18 cellular contexts compared by ENCODE assay signal in the genomic region with DNA sequence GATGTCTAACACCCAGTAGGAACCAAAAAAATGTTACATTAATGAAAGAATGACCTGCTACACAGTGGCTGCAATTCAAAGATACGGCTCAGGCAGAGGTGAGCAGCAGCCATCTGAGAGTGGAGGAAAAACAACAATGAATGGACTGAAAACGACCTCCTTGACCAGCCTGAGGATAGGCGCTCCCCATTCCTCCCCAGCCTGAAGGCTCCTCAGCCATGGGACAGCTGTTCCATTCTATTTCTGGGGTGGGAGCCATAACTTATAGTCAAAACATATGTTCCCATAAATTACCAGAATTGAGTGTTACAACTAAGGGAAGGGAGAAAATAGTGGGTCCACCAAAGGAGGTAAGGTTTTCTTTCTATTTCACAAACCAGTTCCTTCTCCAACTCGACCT. TPM values are rescaled to one million over a fixed set of nuclear protein-coding genes. Genes with fewer than 3 reads are reported as not detected.
DNase-seq lines count a peak whose midpoint lies in the region; ATAC-seq lines count a peak whose summit lies in the region.
"Had no signal": no experiment of that assay in that cellular context is flagged by ENCODE, and none has a peak within 500 bp of the region (broad histone marks: within the 10 kb centered on the region; RNA-seq: fewer than 3 reads in every experiment).

No MANE protein-coding gene starts in this region.

- no peak overlapping the region for H3K27ac Mint-ChIP-seq in activated CD4-positive, alpha-beta T cell treated with anti-CD3 and anti-CD28 coated beads, Interleukin-2, amount 10 ng/mL, durations not matched to agents 7 days and 5 days
- H3K27ac Mint-ChIP-seq in activated naive CD8-positive, alpha-beta T cell treated with anti-CD3 and anti-CD28 coated beads, Interleukin-2, amount 10 ng/mL, durations not matched to agents 7 days and 5 days, result no peak overlapping the region
- H3K27ac Mint-ChIP-seq in naive B cell, result peak overlapping the region in 4 of 6 donors; percentile 59 to 92 (median 66)

- CTCF ChIA-PET in activated CD4-positive, alpha-beta T cell treated with anti-CD3 and anti-CD28 coated beads, Interleukin-2, amount 10 ng/mL, durations not matched to agents 7 days and 5 days (lab: Charles Lee), result interaction anchor here (1.0 to 3.5 kb wide), 7 partner anchors 8 to 197 kb away, joined by 3 to 23 read pairs (median 4); no protein-coding TSS in a partner anchor

- POLR2A ChIA-PET in activated CD4-positive, alpha-beta T cell treated with anti-CD3 and anti-CD28 coated beads, Interleukin-2, amount 10 ng/mL, durations not matched to agents 7 days and 5 days (lab: Charles Lee), result interaction anchor here (1.1 kb wide), 1 partner anchor 23 kb away, joined by 3 read pairs; no protein-coding TSS in a partner anchor
- POLR2A ChIA-PET in activated naive CD8-positive, alpha-beta T cell treated with anti-CD3 and anti-CD28 coated beads, Interleukin-2, amount 10 ng/mL, durations not matched to agents 7 days and 5 days (lab: Charles Lee), result interaction anchor here (1.0 kb wide), 1 partner anchor 27 kb away, joined by 3 read pairs; a partner anchor contains a TSS

- peaks cover 35% of the 10 kb centered on the region for H3K36me3 Mint-ChIP-seq in activated CD4-positive, alpha-beta T cell treated with anti-CD3 and anti-CD28 coated beads, Interleukin-2, amount 10 ng/mL, durations not matched to agents 7 days and 5 days (ENCODE audit: low read depth)
- peaks cover 13% of the 10 kb centered on the region for H3K36me3 Mint-ChIP-seq in activated naive CD8-positive, alpha-beta T cell treated with anti-CD3 and anti-CD28 coated beads, Interleukin-2, amount 10 ng/mL, durations not matched to agents 7 days and 5 days
- H3K36me3 Mint-ChIP-seq in naive B cell, result no peaks in the 10 kb centered on the region

- DNase-seq in activated CD4-positive, alpha-beta T cell treated with anti-CD3 and anti-CD28 coated beads, Interleukin-2, amount 10 ng/mL, durations not matched to agents 7 days and 5 days, result no peak
- DNase-seq in activated CD4-positive, alpha-beta T cell treated with anti-CD3 and anti-CD28 coated beads for 4 hours, result no peak
- DNase-seq in DMS 273 treated with DMSO at 0.1 percent for 48 hours (lab: John Stamatoyannopoulos, UW), result peak; percentile 17
- no peak for DNase-seq in activated naive CD8-positive, alpha-beta T cell treated with anti-CD3 and anti-CD28 coated beads, Interleukin-2, amount 10 ng/mL, durations not matched to agents 7 days and 5 days
- DNase-seq in naive B cell, result no peak
- no peak for DNase-seq in NCI-H1436 treated with DMSO at 0.1 percent for 48 hours (lab: John Stamatoyannopoulos, UW)
- DNase-seq in epidermal melanocyte (ENCODE audit: insufficient read length, low spot score), result no peak
- no peak for DNase-seq in COLO668 (lab: John Stamatoyannopoulos, UW; ENCODE audit: unreplicated experiment)
- DNase-seq: amniotic stem cell, Caco-2, GDM1, islet precursor cell, midbrain, NCI-H2081 treated with DMSO at 0.1 percent for 48 hours, NCI-H69, stomach, WERI-Rb-1 had no signal

- no peak for ATAC-seq in activated naive CD8-positive, alpha-beta T cell treated with anti-CD3 and anti-CD28 coated beads, Interleukin-2, amount 10 ng/mL, durations not matched to agents 7 days and 5 days (ENCODE audit: low read depth)
- no peak for ATAC-seq in naive B cell (ENCODE audit: low read depth in 2 of 2)
- ATAC-seq: A549 had no signal

- no peaks in the 10 kb centered on the region for H3K27me3 Mint-ChIP-seq in activated CD4-positive, alpha-beta T cell treated with anti-CD3 and anti-CD28 coated beads, Interleukin-2, amount 10 ng/mL, durations not matched to agents 7 days and 5 days
- no peaks in the 10 kb centered on the region for H3K27me3 Mint-ChIP-seq in activated naive CD8-positive, alpha-beta T cell treated with anti-CD3 and anti-CD28 coated beads, Interleukin-2, amount 10 ng/mL, durations not matched to agents 7 days and 5 days
- H3K27me3 Mint-ChIP-seq in naive B cell, result no peaks in the 10 kb centered on the region

- H3K9me3 Mint-ChIP-seq in activated CD4-positive, alpha-beta T cell treated with anti-CD3 and anti-CD28 coated beads, Interleukin-2, amount 10 ng/mL, durations not matched to agents 7 days and 5 days, result no peaks in the 10 kb centered on the region
- no peaks in the 10 kb centered on the region for H3K9me3 Mint-ChIP-seq in activated naive CD8-positive, alpha-beta T cell treated with anti-CD3 and anti-CD28 coated beads, Interleukin-2, amount 10 ng/mL, durations not matched to agents 7 days and 5 days
- H3K9me3 Mint-ChIP-seq in naive B cell, result no peaks in the 10 kb centered on the region

- peaks cover 21% of the 10 kb centered on the region for H3K4me1 Mint-ChIP-seq in activated CD4-positive, alpha-beta T cell treated with anti-CD3 and anti-CD28 coated beads, Interleukin-2, amount 10 ng/mL, durations not matched to agents 7 days and 5 days
- H3K4me1 Mint-ChIP-seq in activated naive CD8-positive, alpha-beta T cell treated with anti-CD3 and anti-CD28 coated beads, Interleukin-2, amount 10 ng/mL, durations not matched to agents 7 days and 5 days, result peaks cover 57% of the 10 kb centered on the region
- H3K4me1 Mint-ChIP-seq in naive B cell, result peaks cover 16 to 50% (median 20%) of the 10 kb centered on the region in 3 donors

- H3K4me3 Mint-ChIP-seq in activated CD4-positive, alpha-beta T cell treated with anti-CD3 and anti-CD28 coated beads, Interleukin-2, amount 10 ng/mL, durations not matched to agents 7 days and 5 days, result peak overlapping the region; percentile 31
- H3K4me3 Mint-ChIP-seq in activated naive CD8-positive, alpha-beta T cell treated with anti-CD3 and anti-CD28 coated beads, Interleukin-2, amount 10 ng/mL, durations not matched to agents 7 days and 5 days, result peak overlapping the region; percentile 70
- peak overlapping the region in 3 of 8 donors; percentile 12 to 83 (median 54) for H3K4me3 Mint-ChIP-seq in naive B cell

RNA-seq across cellular contexts. Expression of a gene that starts 27.2 kb away (rescaled TPM):
- 100 to 1,000 TPM; 179 to 225 TPM for total RNA-seq in activated CD4-positive, alpha-beta T cell treated with anti-CD3 and anti-CD28 coated beads, Interleukin-2, amount 10 ng/mL, durations not matched to agents 7 days and 5 days
- total RNA-seq in activated naive CD8-positive, alpha-beta T cell treated with anti-CD3 and anti-CD28 coated beads, Interleukin-2, amount 10 ng/mL, durations not matched to agents 7 days and 5 days, result 100 to 1,000 TPM; 363 to 409 TPM
- polyA plus RNA-seq in naive B cell (ENCODE audit: low read depth in 6 of 6), result 10 to 100 TPM; 53.1 to 94.5 (median 78.7) TPM

Comparison
In these comparisons a context has a peak if more than half of its experiments do, and no peak if none do; other contexts are left out.
1. H3K27ac Mint-ChIP-seq: peak in naive B cell (4 of 6); none in activated CD4-positive, alpha-beta T cell treated with anti-CD3 and anti-CD28 coated beads, Interleukin-2, amount 10 ng/mL, durations not matched to agents 7 days and 5 days (single experiment) and activated naive CD8-positive, alpha-beta T cell treated with anti-CD3 and anti-CD28 coated beads, Interleukin-2, amount 10 ng/mL, durations not matched to agents 7 days and 5 days (single experiment).